1 cellular context compared by ENCODE assay signal in the genomic region with DNA sequence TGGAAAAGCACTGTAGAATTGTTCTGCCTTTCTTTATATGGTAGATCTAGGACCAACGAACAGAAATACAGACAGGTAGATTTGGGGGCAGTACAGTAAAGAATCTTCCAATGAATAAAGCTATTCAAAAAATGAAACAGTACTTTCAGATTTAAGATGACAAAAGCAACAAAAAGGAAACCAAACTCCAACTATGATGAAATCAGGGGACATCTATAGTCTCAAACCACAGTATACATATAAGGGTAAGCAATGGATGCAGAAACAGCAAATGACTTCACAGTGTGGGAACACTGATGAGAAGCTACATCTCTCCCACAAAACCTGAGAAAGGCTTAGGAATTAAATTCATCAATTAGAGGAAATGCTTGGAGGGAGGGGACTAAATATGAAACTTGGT.
TF ChIP-seq lines count a peak whose summit lies in the region.

No MANE protein-coding gene starts in this region.

TF ChIP-seq in IMR-90, 13 proteins besides CTCF, POLR2A, EP300 and RAD21:
- TF ChIP-seq BHLHE40 (IDR thresholded peaks at IDR 0.05; ENCODE audit: low read depth, low read length) (no peak), RFX5 (IDR thresholded peaks at IDR 0.05; ENCODE audit: low read depth, low read length) (no peak), CEBPB (IDR thresholded peaks at IDR 0.05; ENCODE audit: low read depth, low read length) (peak; percentile 50; the same call in 1 of the 2 replicates), MXI1 (IDR thresholded peaks at IDR 0.05; ENCODE audit: borderline replicate concordance, low read depth, low read length) (no peak), FOS (IDR thresholded peaks at IDR 0.05; ENCODE audit: low read depth, low read length) (no peak), SMC3 (IDR thresholded peaks at IDR 0.05; ENCODE audit: low read depth, low read length) (no peak)
- TF ChIP-seq, protein P1, sequence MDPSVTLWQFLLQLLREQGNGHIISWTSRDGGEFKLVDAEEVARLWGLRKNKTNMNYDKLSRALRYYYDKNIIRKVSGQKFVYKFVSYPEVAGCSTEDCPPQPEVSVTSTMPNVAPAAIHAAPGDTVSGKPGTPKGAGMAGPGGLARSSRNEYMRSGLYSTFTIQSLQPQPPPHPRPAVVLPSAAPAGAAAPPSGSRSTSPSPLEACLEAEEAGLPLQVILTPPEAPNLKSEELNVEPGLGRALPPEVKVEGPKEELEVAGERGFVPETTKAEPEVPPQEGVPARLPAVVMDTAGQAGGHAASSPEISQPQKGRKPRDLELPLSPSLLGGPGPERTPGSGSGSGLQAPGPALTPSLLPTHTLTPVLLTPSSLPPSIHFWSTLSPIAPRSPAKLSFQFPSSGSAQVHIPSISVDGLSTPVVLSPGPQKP (IDR thresholded peaks at IDR 0.05; ENCODE audit: borderline replicate concordance, low read depth, low read length), result no peak
- TF ChIP-seq, protein P2, sequence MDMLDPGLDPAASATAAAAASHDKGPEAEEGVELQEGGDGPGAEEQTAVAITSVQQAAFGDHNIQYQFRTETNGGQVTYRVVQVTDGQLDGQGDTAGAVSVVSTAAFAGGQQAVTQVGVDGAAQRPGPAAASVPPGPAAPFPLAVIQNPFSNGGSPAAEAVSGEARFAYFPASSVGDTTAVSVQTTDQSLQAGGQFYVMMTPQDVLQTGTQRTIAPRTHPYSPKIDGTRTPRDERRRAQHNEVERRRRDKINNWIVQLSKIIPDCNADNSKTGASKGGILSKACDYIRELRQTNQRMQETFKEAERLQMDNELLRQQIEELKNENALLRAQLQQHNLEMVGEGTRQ (IDR thresholded peaks at IDR 0.05; ENCODE audit: low read depth, low read length), result no peak
